ENCODE assay signal across 8 cellular contexts in the genomic region with DNA sequence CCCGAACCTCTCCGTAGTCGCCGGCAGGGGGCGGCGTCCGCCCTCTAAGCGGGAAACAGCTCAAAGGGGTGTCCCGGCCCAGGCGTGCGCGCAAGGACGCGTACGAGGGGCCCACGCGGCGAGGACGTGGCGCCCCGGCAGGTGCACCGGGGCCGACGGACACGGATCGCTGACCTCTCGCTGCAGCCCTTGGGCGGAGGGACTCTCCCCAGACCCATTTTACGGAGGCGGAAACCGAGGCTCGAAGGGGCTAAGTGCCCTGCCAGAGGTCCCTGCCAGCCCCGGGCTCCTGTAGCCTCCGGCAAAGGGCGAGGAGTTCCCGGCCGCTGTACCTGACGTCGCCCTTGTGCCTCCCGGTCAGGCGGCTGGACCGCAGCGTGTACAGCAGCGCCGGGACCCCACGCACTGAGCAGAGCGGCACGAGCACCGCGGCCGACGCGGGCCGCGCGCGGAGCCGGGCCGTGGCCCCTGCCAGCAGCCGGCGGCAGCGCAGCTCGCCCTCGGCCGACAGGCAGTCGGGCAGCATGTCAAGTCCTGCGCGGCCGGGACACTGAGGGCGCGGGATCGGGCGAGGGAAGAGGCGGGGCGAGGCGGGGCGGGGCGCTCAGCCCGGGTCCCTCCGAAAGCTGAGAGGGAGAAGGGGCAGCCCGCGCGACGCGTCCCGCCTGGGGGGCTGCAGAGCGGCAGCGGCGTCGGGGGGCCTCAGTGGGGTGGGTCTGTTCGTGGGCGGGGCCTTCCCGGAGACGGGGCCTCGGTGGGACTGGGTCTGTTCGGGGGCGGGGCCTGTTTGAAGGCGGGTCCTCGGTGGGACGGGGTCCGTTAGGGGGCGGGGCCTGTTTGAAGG. TPM values are rescaled to one million over a fixed set of nuclear protein-coding genes. Genes with fewer than 3 reads are reported as not detected.
DNase-seq lines count a peak whose midpoint lies in the region; ATAC-seq and TF ChIP-seq lines count a peak whose summit lies in the region.

A gene with protein sequence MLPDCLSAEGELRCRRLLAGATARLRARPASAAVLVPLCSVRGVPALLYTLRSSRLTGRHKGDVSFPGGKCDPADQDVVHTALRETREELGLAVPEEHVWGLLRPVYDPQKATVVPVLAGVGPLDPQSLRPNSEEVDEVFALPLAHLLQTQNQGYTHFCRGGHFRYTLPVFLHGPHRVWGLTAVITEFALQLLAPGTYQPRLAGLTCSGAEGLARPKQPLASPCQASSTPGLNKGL (minus strand): TSS at position 552 of the 844 bp plus-strand sequence. CDS start 26 bp downstream, at position 526.

- peak; percentile 77 to 88 (median 82) for DNase-seq in CD4-positive, alpha-beta T cell
- DNase-seq in activated T-cell treated with anti-CD3 and anti-CD28 coated beads for 48 hours (ENCODE audit: low read depth) (peak; percentile 87), erythroblast (lab: John Stamatoyannopoulos, UW) (peak; percentile 91 to 93)
- peak; percentile 73 to 96 for DNase-seq in stimulated activated CD8-positive, alpha-beta memory T cell treated with anti-CD3 and anti-CD28 coated beads, Interleukin-7, amount 100 ng/mL, for 1 hour (ENCODE audit: low read depth in 2 of 2)

- no peaks in the 10 kb centered on the region for H3K9me3 ChIP-seq in CD4-positive, alpha-beta T cell (ENCODE audit: control insufficient read depth, low read length)
- H3K9me3 ChIP-seq in OCI-LY1 (ENCODE audit: low read length) (no peaks in the 10 kb centered on the region), muscle layer of colon (ENCODE audit: low read length) (no peaks in the 10 kb centered on the region)

- peak within 1 kb of the TSS; percentile 89 for H3K27ac Mint-ChIP-seq in CD4-positive, alpha-beta T cell

- ATAC-seq in CD4-positive, alpha-beta T cell (ENCODE audit: poor library complexity) = peak; percentile 71
- ATAC-seq in GM19324 (IDR thresholded peaks at IDR 0.05; ENCODE audit: low FRiP score, unreplicated experiment) (peak; percentile 43), HG03460 (IDR thresholded peaks at IDR 0.05; ENCODE audit: unreplicated experiment) (peak; percentile 40)

- no peaks in the 10 kb centered on the region for H3K27me3 Mint-ChIP-seq in CD4-positive, alpha-beta T cell

- peak within 1 kb of the TSS; percentile 94 for H3K4me2 ChIP-seq in OCI-LY1 (ENCODE audit: low read length)

- H3K36me3 Mint-ChIP-seq in CD4-positive, alpha-beta T cell (ENCODE audit: low read depth) = no peaks in the 10 kb centered on the region

- no peak within 1 kb of the TSS for H2AFZ ChIP-seq in OCI-LY1 (ENCODE audit: low read length)

- H3K9ac ChIP-seq in OCI-LY1 (ENCODE audit: low read length) (peak within 1 kb of the TSS; percentile 68), muscle layer of colon (ENCODE audit: low read length) (peak within 1 kb of the TSS; percentile 61)

- no peaks in the 10 kb centered on the region for H3K36me3 ChIP-seq in OCI-LY1 (ENCODE audit: insufficient read depth, low read length)
- no peaks in the 10 kb centered on the region for H3K36me3 ChIP-seq in muscle layer of colon (ENCODE audit: insufficient read depth, low read length)

- peak within 1 kb of the TSS; percentile 61 for H3K27ac ChIP-seq in CD4-positive, alpha-beta T cell (ENCODE audit: low read depth, low read length)
- H3K27ac ChIP-seq in OCI-LY1 (ENCODE audit: low read depth, low read length, poor library complexity, severe bottlenecking) = peak within 1 kb of the TSS; percentile 8
- H3K27ac ChIP-seq in muscle layer of colon (ENCODE audit: low read depth, low read length) = peak within 1 kb of the TSS; percentile 83

- H3K9me2 ChIP-seq in OCI-LY1 (ENCODE audit: low read depth, low read length) = no peaks in the 10 kb centered on the region

- H3K4me3 ChIP-seq in OCI-LY1 (ENCODE audit: low read depth, low read length, poor library complexity, severe bottlenecking) (peak within 1 kb of the TSS; percentile 71), muscle layer of colon (ENCODE audit: low read depth in 1 of 2, low read length in 2 of 2) (peak within 1 kb of the TSS; percentile 70 to 86)

- POLR2A ChIA-PET in CD4-positive, alpha-beta T cell (lab: Charles Lee) = interaction anchor here (0.5 to 4.5 kb wide), 14 partner anchors 11 to 389 kb away, joined by 3 to 51 read pairs (median 4); a partner anchor contains a TSS

- CTCF ChIA-PET in CD4-positive, alpha-beta T cell (lab: Charles Lee) = interaction anchor here (0.7 to 3.7 kb wide), 20 partner anchors 9 to 389 kb away, joined by 3 to 38 read pairs (median 5); a partner anchor contains a TSS

- H3K4me3 Mint-ChIP-seq in CD4-positive, alpha-beta T cell = peak within 1 kb of the TSS; percentile 94

- no peaks in the 10 kb centered on the region for H3K27me3 ChIP-seq in CD4-positive, alpha-beta T cell (ENCODE audit: control insufficient read depth, insufficient read depth, low read length)
- H3K27me3 ChIP-seq in OCI-LY1 (ENCODE audit: insufficient read depth, low read length) (0 out of 2 replicates have a peak, but pooled peaks cover 4% of the 10 kb centered on the region), muscle layer of colon (ENCODE audit: control insufficient read depth in 1 of 2, insufficient read depth in 2 of 2, low read length in 2 of 2) (no peaks in the 10 kb centered on the region)

- H3K4me1 ChIP-seq in OCI-LY1 (ENCODE audit: insufficient read depth, low read length, severe bottlenecking) (peaks cover 18% of the 10 kb centered on the region), muscle layer of colon (ENCODE audit: insufficient read depth, low read length) (peaks cover 13% of the 10 kb centered on the region)

- no peaks in the 10 kb centered on the region for H3F3A ChIP-seq in OCI-LY1 (ENCODE audit: insufficient read depth, low read length)

- H3K9me3 Mint-ChIP-seq in CD4-positive, alpha-beta T cell = no peaks in the 10 kb centered on the region

- peak; percentile 51 for TF ChIP-seq POLR2A in erythroblast (IDR thresholded peaks at IDR 0.05; ENCODE audit: low read length)

- no peaks in the 10 kb centered on the region for H4K20me1 ChIP-seq in OCI-LY1 (ENCODE audit: insufficient read depth, low read length)

- no peaks in the 10 kb centered on the region for H3K79me2 ChIP-seq in OCI-LY1 (ENCODE audit: insufficient read depth, low read length)

- peak; percentile 96 for TF ChIP-seq CTCF in CD4-positive, alpha-beta T cell (IDR thresholded peaks at IDR 0.05)
- no peak; the same call in 1 of the 2 replicates for TF ChIP-seq CTCF in OCI-LY1 (IDR thresholded peaks at IDR 0.05; ENCODE audit: low read length)

- peaks cover 6% of the 10 kb centered on the region for H3K4me1 Mint-ChIP-seq in CD4-positive, alpha-beta T cell (ENCODE audit: low read depth)

- intact Hi-C loops in CD4-positive, alpha-beta T cell (cut with DNase I, micrococcal nuclease) = loop anchor here (1.0 to 2.0 kb wide), 6 partner anchors 15 to 175 kb away; a partner anchor contains a TSS

RNA-seq across cellular contexts. Expression of the gene that starts here (rescaled TPM):
- total RNA-seq in CD4-positive, alpha-beta T cell = 1 to 10 TPM in 1 of 2 experiments, under 1 TPM in 1; 0.92 to 1.4 TPM

Comparison
In these comparisons a context has a peak if more than half of its experiments do, and no peak if none do; other contexts are left out.
1. Peak in every context shown above with its lines: DNase-seq, ATAC-seq, H3K4me3 ChIP-seq and H3K27ac ChIP-seq.
2. H3K27ac ChIP-seq: peak in every context shown above with its lines; median percentile 83 in muscle layer of colon; 61 in CD4-positive, alpha-beta T cell; 8 in OCI-LY1.